Comparison of ENCODE assay signal across 15 cellular contexts in the genomic region with DNA sequence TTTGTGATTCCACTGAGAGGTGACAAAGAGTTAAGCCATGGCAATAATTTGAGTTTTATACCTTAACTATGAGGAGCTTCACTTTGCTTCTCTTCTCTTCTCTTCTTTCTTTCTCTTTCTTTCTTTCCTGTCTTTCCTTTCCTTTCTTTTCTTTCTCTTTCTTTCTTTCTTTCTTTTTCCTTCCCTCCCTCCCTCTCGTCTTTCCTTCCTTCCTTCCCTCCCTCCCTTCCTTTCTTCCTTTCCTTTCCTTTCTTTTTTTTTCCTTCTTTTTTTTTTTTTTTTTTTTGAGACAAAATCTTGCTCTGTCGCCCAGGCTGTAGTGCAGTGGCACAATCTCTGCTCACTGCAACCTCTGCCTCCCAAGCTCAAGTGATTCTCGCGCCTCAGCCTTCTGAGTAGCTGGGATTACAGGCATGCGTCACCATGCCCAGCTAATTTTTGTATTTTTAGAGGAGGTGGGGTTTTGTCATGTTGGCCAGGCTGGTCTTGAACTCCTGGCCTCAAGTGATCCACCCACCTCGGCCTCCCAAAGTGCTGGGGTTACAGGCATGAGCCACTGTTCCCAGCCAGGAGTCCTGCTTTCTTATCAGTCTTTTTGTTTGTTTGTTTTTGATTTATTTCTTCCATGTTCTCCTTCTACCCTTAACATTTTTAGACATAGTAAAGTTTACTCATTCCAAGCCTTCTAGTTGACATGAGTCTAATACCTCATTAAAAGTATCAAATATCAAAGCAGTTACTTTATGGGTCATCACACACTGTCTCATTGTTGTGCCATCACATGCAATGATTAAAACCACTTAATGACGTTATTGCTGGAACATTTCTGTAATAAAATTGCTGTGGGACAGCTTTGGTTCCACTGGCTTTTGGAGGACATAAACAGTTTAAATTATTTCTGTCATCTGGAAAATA. TPM values are rescaled to one million over a fixed set of nuclear protein-coding genes. Genes with fewer than 3 reads are reported as not detected.
A peak's percentile ranks its signal among the peaks of the same experiment; 100 is the strongest.
DNase-seq lines count a peak whose midpoint lies in the region; ATAC-seq and TF ChIP-seq lines count a peak whose summit lies in the region.
"Had no signal": no experiment of that assay in that cellular context is flagged by ENCODE, and none has a peak within 500 bp of the region (broad histone marks: within the 10 kb centered on the region; RNA-seq: fewer than 3 reads in every experiment).

No MANE protein-coding gene starts in this region.

- POLR2A ChIA-PET in RWPE1 (lab: Yijun Ruan, JAX; ENCODE audit: low non-redundant PET): no interaction called here

- intact Hi-C loops in gastrocnemius medialis (cut with DNase I; ENCODE audit: low total_unique reads): loop anchor here (2.0 to 10.0 kb wide), 3 partner anchors 30 to 70 kb away; partner anchors contain the start of gene SLC49A4

- H3K4me1 ChIP-seq in gastrocnemius medialis: peaks cover 18 to 25% of the 10 kb centered on the region in 2 donors
- H3K4me1 ChIP-seq: pancreas had no signal

- DNase-seq in Daoy (ENCODE audit: low read depth) (peak; percentile 12), LoVo (ENCODE audit: low spot score) (peak; percentile 53), fibroblast of gingiva (ENCODE audit: low read depth) (peak; percentile 61), gastrocnemius medialis (no peak), activated gamma-delta T cell treated with Interleukin-2 at 50 U/mL for 16 hours (no peak), NCI-H2029 (lab: John Stamatoyannopoulos, UW) (no peak), RWPE1 (ENCODE audit: low spot score) (no peak)
- DNase-seq: activated CD4-positive, alpha-beta memory T cell treated with anti-CD3 and anti-CD28 coated beads for 36 hours; CD4-positive, CD25-positive, alpha-beta regulatory T cell; effector CD4-positive, alpha-beta T cell; midbrain; pancreas; SHP77 treated with DMSO at 0.1 percent for 48 hours; stimulated activated CD4-positive, alpha-beta T cell treated with anti-CD3 and anti-CD28 coated beads, Interleukin-15, amount 100 ng/mL, for 24 hours had no signal

- TF ChIP-seq CTCF in gastrocnemius medialis (IDR thresholded peaks at IDR 0.05 in 4 of 5, conservative IDR thresholded peaks at IDR 0.05 in 1 of 5) (no peak), RWPE1 (conservative IDR thresholded peaks at IDR 0.05; ENCODE audit: low read depth) (no peak)

- CTCF ChIA-PET in RWPE1 (lab: Yijun Ruan, JAX): no interaction called here

- H3K9me3 ChIP-seq in gastrocnemius medialis: no peaks in the 10 kb centered on the region
- H3K9me3 ChIP-seq: pancreas had no signal

- TF ChIP-seq POLR2A in gastrocnemius medialis (IDR thresholded peaks at IDR 0.05): peak in 1 of 2 donors; percentile 18

- no peaks in the 10 kb centered on the region for H3K27me3 ChIP-seq in gastrocnemius medialis
- H3K27me3 ChIP-seq: pancreas had no signal

- in situ Hi-C loops in gastrocnemius medialis (cut with MboI; ENCODE audit: low sequenced_read_pairs in 4 of 4): no loop called here

- ATAC-seq in gastrocnemius medialis (peak; percentile 64 to 94), HG03045 (IDR thresholded peaks at IDR 0.05; ENCODE audit: unreplicated experiment) (no peak)

- H3K27ac ChIP-seq in gastrocnemius medialis: peak overlapping the region; percentile 72 to 79 (median 75)
- H3K27ac ChIP-seq in RWPE1: no peak overlapping the region
- H3K27ac ChIP-seq: pancreas had no signal

- peaks cover 0 to 23% of the 10 kb centered on the region in 2 donors for H3K36me3 ChIP-seq in gastrocnemius medialis

- H3K4me3 ChIP-seq in gastrocnemius medialis: no peak overlapping the region
- H3K4me3 ChIP-seq: pancreas had no signal

RNA-seq across cellular contexts. Expression of gene SLC49A4, which starts 29.9 kb away (rescaled TPM):
- total RNA-seq in Daoy (2014; rRNA removed; shearing (Covaris generic)): 17.5 and 18.3 TPM in 2 replicates
- total RNA-seq in gastrocnemius medialis: 10 to 100 TPM; 29.0 to 81.7 (median 44.8) TPM

RNA-seq across cellular contexts. Expression of gene HSPBAP1, which starts 31.1 kb away (rescaled TPM):
- total RNA-seq in Daoy (2014; rRNA removed; shearing (Covaris generic)): 11.7 and 12.7 TPM in 2 replicates
- 10 to 100 TPM; 14.5 to 30.7 (median 17.0) TPM for total RNA-seq in gastrocnemius medialis

Comparison
In these comparisons a context has a peak if more than half of its experiments do, and no peak if none do; other contexts are left out.
1. DNase-seq: peak in Daoy (single experiment), LoVo (single experiment) and fibroblast of gingiva (single experiment); none in gastrocnemius medialis (0 of 2), activated gamma-delta T cell treated with Interleukin-2 at 50 U/mL for 16 hours (single experiment), NCI-H2029 (single experiment) and RWPE1 (single experiment).